ENCODE assay signal across 18 cellular contexts in genomic region chr7:101567231-101567630, GRCh38.
A peak's percentile ranks its signal among the peaks of the same experiment; 100 is the strongest.
DNase-seq lines count a peak whose midpoint lies in the region.
"Had no signal": no experiment of that assay in that cellular context is flagged by ENCODE, and none has a peak within 500 bp of the region (broad histone marks: within the 10 kb centered on the region; RNA-seq: fewer than 3 reads in every experiment).

No MANE protein-coding gene starts in this region.

- H3K4me1 Mint-ChIP-seq in CD4-positive, alpha-beta memory T cell, result peaks cover 0 to 8% (median 3%) of the 10 kb centered on the region in 4 donors

- H3K27me3 Mint-ChIP-seq in CD4-positive, alpha-beta memory T cell, result peaks cover 3 to 6% of the 10 kb centered on the region in 2 donors

- POLR2A ChIA-PET in CD4-positive, alpha-beta memory T cell (lab: Charles Lee; ENCODE audit: partially characterized antibody), result no interaction called here

- H3K9me3 ChIP-seq in CD4-positive, alpha-beta memory T cell (ENCODE audit: control insufficient read depth in 1 of 2, low read length in 2 of 2), result peaks cover 0 to 4% of the 10 kb centered on the region in 2 donors

- H3K9me3 Mint-ChIP-seq in CD4-positive, alpha-beta memory T cell, result peaks cover 0 to 30% (median 20%) of the 10 kb centered on the region in 8 donors
- H3K9me3 Mint-ChIP-seq: activated T-helper 2 cell treated with anti-CD3 and anti-CD28 coated beads, Interferon-gamma antibody, Interleukin-2, Interleukin-4, amounts not matched to agents 10 μg/mL and 5 μg/mL and 100 μg/mL, durations not matched to agents 14 hours and 24 hours and 36 hours; natural killer cell had no signal

- CTCF ChIA-PET in CD4-positive, alpha-beta memory T cell (lab: Charles Lee; ENCODE audit: partially characterized antibody), result no interaction called here

- intact Hi-C loops in CD4-positive, alpha-beta memory T cell (cut with micrococcal nuclease), result no loop called here

- H3K4me3 Mint-ChIP-seq in CD4-positive, alpha-beta memory T cell, result no peak overlapping the region
- H3K4me3 Mint-ChIP-seq: natural killer cell had no signal

- no peaks in the 10 kb centered on the region for H3K27me3 ChIP-seq in CD4-positive, alpha-beta memory T cell (ENCODE audit: insufficient read depth, low read length)

- no peaks in the 10 kb centered on the region for H3K4me1 ChIP-seq in CD4-positive, alpha-beta memory T cell (ENCODE audit: insufficient read depth, low read length)
- H3K4me1 ChIP-seq: BE2C had no signal

- H3K27ac ChIP-seq in CD4-positive, alpha-beta memory T cell (ENCODE audit: low read depth, low read length), result no peak overlapping the region
- H3K27ac ChIP-seq: heart left ventricle had no signal

- H3K4me3 ChIP-seq in Jurkat, Clone E6-1 (ENCODE audit: low read length), result no peak overlapping the region
- H3K4me3 ChIP-seq in CD4-positive, alpha-beta memory T cell (ENCODE audit: low read length in 2 of 2), result no peak overlapping the region
- H3K4me3 ChIP-seq: heart left ventricle had no signal

- H3K36me3 ChIP-seq in CD4-positive, alpha-beta memory T cell (ENCODE audit: insufficient read depth, low read length), result no peaks in the 10 kb centered on the region
- H3K36me3 ChIP-seq: BE2C, heart left ventricle had no signal

- H3K36me3 Mint-ChIP-seq in CD4-positive, alpha-beta memory T cell, result no peaks in the 10 kb centered on the region
- H3K36me3 Mint-ChIP-seq: natural killer cell had no signal

- DNase-seq in COR-L47 (lab: John Stamatoyannopoulos, UW), result peak; percentile 91
- DNase-seq in Jurkat, Clone E6-1 (ENCODE audit: low read depth, low spot score), result peak; percentile 46
- DNase-seq in NCI-H2227 treated with DMSO at 0.1 percent for 48 hours (lab: John Stamatoyannopoulos, UW), result peak; percentile 58
- peak; percentile 9 for DNase-seq in inferior parietal cortex (ENCODE audit: extremely low spot score)
- DNase-seq in midbrain (lab: John Stamatoyannopoulos, UW), result no peak
- DNase-seq in amniotic stem cell (lab: John Stamatoyannopoulos, UW), result no peak
- no peak for DNase-seq in CD4-positive, alpha-beta memory T cell
- DNase-seq: BE2C; central memory CD4-positive, alpha-beta T cell; effector memory CD4-positive, alpha-beta T cell; heart left ventricle; mammary epithelial cell; natural killer cell; NCI-H187; small intestine; stimulated activated CD4-positive, alpha-beta T cell treated with anti-CD3 and anti-CD28 coated beads, Interleukin-4, amount 100 ng/mL, for 4 hours had no signal

- H3K27ac Mint-ChIP-seq in CD4-positive, alpha-beta memory T cell, result no peak overlapping the region
- H3K27ac Mint-ChIP-seq: activated T-helper 2 cell treated with anti-CD3 and anti-CD28 coated beads, Interferon-gamma antibody, Interleukin-2, Interleukin-4, amounts not matched to agents 10 μg/mL and 5 μg/mL and 100 μg/mL, durations not matched to agents 14 hours and 24 hours and 36 hours; natural killer cell; progenitor cell of endocrine pancreas had no signal

Comparison
In these comparisons a context has a peak if more than half of its experiments do, and no peak if none do; other contexts are left out.
1. DNase-seq: peak in COR-L47 (single experiment), Jurkat, Clone E6-1 (single experiment), NCI-H2227 treated with DMSO at 0.1 percent for 48 hours (single experiment) and inferior parietal cortex (single experiment); none in midbrain (single experiment), amniotic stem cell (single experiment) and CD4-positive, alpha-beta memory T cell (0 of 5).